Comparison of ENCODE assay signal across 17 cellular contexts in genomic region chr11:129163714-129164164, GRCh38. TPM values are rescaled to one million over a fixed set of nuclear protein-coding genes. Genes with fewer than 3 reads are reported as not detected.
A peak's percentile ranks its signal among the peaks of the same experiment; 100 is the strongest.
DNase-seq lines count a peak whose midpoint lies in the region; ATAC-seq and TF ChIP-seq lines count a peak whose summit lies in the region.
"Had no signal": no experiment of that assay in that cellular context is flagged by ENCODE, and none has a peak within 500 bp of the region (broad histone marks: within the 10 kb centered on the region; RNA-seq: fewer than 3 reads in every experiment).

No MANE protein-coding gene starts in this region.

- H3K36me3 Mint-ChIP-seq in activated CD4-positive, alpha-beta T cell treated with anti-CD3 and anti-CD28 coated beads for 36 hours (ENCODE audit: low read depth), result peaks cover 33% of the 10 kb centered on the region
- peaks cover 52% of the 10 kb centered on the region for H3K36me3 Mint-ChIP-seq in activated naive CD8-positive, alpha-beta T cell treated with anti-CD3 and anti-CD28 coated beads for 36 hours

- intact Hi-C loops in activated CD4-positive, alpha-beta T cell treated with anti-CD3 and anti-CD28 coated beads for 36 hours (cut with DNase I, micrococcal nuclease), result loop anchor here in 1 of 2 experiments (1.0 kb wide), 1 partner anchor 159 kb away; no protein-coding TSS in a partner anchor

- peaks cover 8% of the 10 kb centered on the region for H3F3A ChIP-seq in smooth muscle cell (ENCODE audit: low read depth)

- peaks cover 21% of the 10 kb centered on the region for H3K9me3 Mint-ChIP-seq in activated CD4-positive, alpha-beta T cell treated with anti-CD3 and anti-CD28 coated beads for 36 hours (ENCODE audit: low read depth)
- peaks cover 35% of the 10 kb centered on the region for H3K9me3 Mint-ChIP-seq in activated naive CD8-positive, alpha-beta T cell treated with anti-CD3 and anti-CD28 coated beads for 36 hours

- no peak overlapping the region for H3K4me3 Mint-ChIP-seq in activated CD4-positive, alpha-beta T cell treated with anti-CD3 and anti-CD28 coated beads for 36 hours
- H3K4me3 Mint-ChIP-seq in activated naive CD8-positive, alpha-beta T cell treated with anti-CD3 and anti-CD28 coated beads for 36 hours, result no peak overlapping the region
- H3K4me3 Mint-ChIP-seq: CD4-positive, alpha-beta T cell; HFFc6 had no signal

- H3K4me1 Mint-ChIP-seq in activated CD4-positive, alpha-beta T cell treated with anti-CD3 and anti-CD28 coated beads for 36 hours, result peaks cover 8% of the 10 kb centered on the region
- H3K4me1 Mint-ChIP-seq in activated naive CD8-positive, alpha-beta T cell treated with anti-CD3 and anti-CD28 coated beads for 36 hours, result peaks cover 11% of the 10 kb centered on the region

- TF ChIP-seq CTCF in smooth muscle cell (IDR thresholded peaks at IDR 0.05; ENCODE audit: borderline replicate concordance, insufficient read depth, poor library complexity, severe bottlenecking), result no peak

- no peaks in the 10 kb centered on the region for H3K36me3 ChIP-seq in smooth muscle cell (ENCODE audit: low read depth)

- no peaks in the 10 kb centered on the region for H3K27me3 Mint-ChIP-seq in activated CD4-positive, alpha-beta T cell treated with anti-CD3 and anti-CD28 coated beads for 36 hours
- H3K27me3 Mint-ChIP-seq in activated naive CD8-positive, alpha-beta T cell treated with anti-CD3 and anti-CD28 coated beads for 36 hours, result no peaks in the 10 kb centered on the region
- H3K27me3 Mint-ChIP-seq: CD4-positive, alpha-beta T cell had no signal

- no peaks in the 10 kb centered on the region for H3K27me3 ChIP-seq in smooth muscle cell (ENCODE audit: low read depth)

- peak; percentile 24 for DNase-seq in activated CD4-positive, alpha-beta T cell treated with anti-CD3 and anti-CD28 coated beads for 36 hours
- DNase-seq in activated CD4-positive, alpha-beta T cell treated with anti-CD3 and anti-CD28 coated beads for 4 hours, result no peak
- DNase-seq in NCI-H146 (lab: John Stamatoyannopoulos, UW) (peak; percentile 4), smooth muscle cell (lab: John Stamatoyannopoulos, UW; ENCODE audit: unreplicated experiment) (no peak), AG08395 (ENCODE audit: low spot score) (no peak), KBM-7 (no peak)
- DNase-seq in activated naive CD8-positive, alpha-beta T cell treated with anti-CD3 and anti-CD28 coated beads for 36 hours, result no peak
- no peak for DNase-seq in NK-92 treated with Interleukin-12 subunit alpha and Interleukin-12 subunit beta, amount 100 ng/mL, for 24 hours (lab: John Stamatoyannopoulos, UW)
- DNase-seq: Calu3; CD4-positive, alpha-beta T cell; HFFc6; KG1; MV-4-11; NCI-H187 treated with DMSO at 0.1 percent for 48 hours; NCI-H526 treated with DMSO at 0.1 percent for 48 hours; Right ventricle myocardium superior had no signal

- H3K4me3 ChIP-seq in smooth muscle cell, result no peak overlapping the region

- H4K20me1 ChIP-seq in smooth muscle cell (ENCODE audit: low read depth), result peaks cover 12% of the 10 kb centered on the region

- in situ Hi-C loops in KBM-7 (cut with MboI; ENCODE audit: low pct_unique_long_range_greater_than_20kb, low sequenced_read_pairs), result no loop called here

- H3K4me2 ChIP-seq in smooth muscle cell, result peak overlapping the region; percentile 3

- 42% methylated on average over 3 of the region's 3 CpGs for WGBS in smooth muscle cell (ENCODE audit: low lambda C conversion rate)

- peaks cover 75% of the 10 kb centered on the region for H3K79me2 ChIP-seq in smooth muscle cell (ENCODE audit: low read depth)

- H2AFZ ChIP-seq in smooth muscle cell (ENCODE audit: low read depth), result no peak overlapping the region

- no peak overlapping the region for H3K27ac Mint-ChIP-seq in activated CD4-positive, alpha-beta T cell treated with anti-CD3 and anti-CD28 coated beads for 36 hours
- H3K27ac Mint-ChIP-seq in activated naive CD8-positive, alpha-beta T cell treated with anti-CD3 and anti-CD28 coated beads for 36 hours, result peak overlapping the region; percentile 8
- H3K27ac Mint-ChIP-seq: CD4-positive, alpha-beta T cell; HFFc6 had no signal

- ATAC-seq in activated CD4-positive, alpha-beta T cell treated with anti-CD3 and anti-CD28 coated beads for 36 hours, result peak; percentile 84

- H3K27ac ChIP-seq in smooth muscle cell (ENCODE audit: low read depth), result peak overlapping the region; percentile 25

- H3K9me3 ChIP-seq in smooth muscle cell (replicated peaks; ENCODE audit: low read depth), result no peaks in the 10 kb centered on the region

- H3K4me1 ChIP-seq in smooth muscle cell (ENCODE audit: low read depth), result no peaks in the 10 kb centered on the region

- CTCF ChIA-PET in activated CD4-positive, alpha-beta T cell treated with anti-CD3 and anti-CD28 coated beads for 36 hours (lab: Charles Lee), result no interaction called here

- no peak overlapping the region for H3K9ac ChIP-seq in smooth muscle cell (ENCODE audit: low read depth)

- POLR2A ChIA-PET in activated CD4-positive, alpha-beta T cell treated with anti-CD3 and anti-CD28 coated beads for 36 hours (lab: Charles Lee), result no interaction called here

RNA-seq across cellular contexts. Expression of gene ARHGAP32, which starts 28.4 kb away (rescaled TPM):
- 1 to 10 TPM; 8.1 to 8.9 TPM for total RNA-seq in activated CD4-positive, alpha-beta T cell treated with anti-CD3 and anti-CD28 coated beads for 36 hours
- 1 to 10 TPM; 6.5 to 7.4 TPM for total RNA-seq in activated naive CD8-positive, alpha-beta T cell treated with anti-CD3 and anti-CD28 coated beads for 36 hours
- 17.2 and 17.8 TPM in 2 replicates for total RNA-seq in smooth muscle cell
- polyA plus RNA-seq in smooth muscle cell, result 8.8 and 14.9 TPM in 2 replicates
- total RNA-seq: OCI-LY7 had no signal

Comparison
In these comparisons a context has a peak if more than half of its experiments do, and no peak if none do; other contexts are left out.
1. DNase-seq: peak in activated CD4-positive, alpha-beta T cell treated with anti-CD3 and anti-CD28 coated beads for 36 hours (single experiment) and NCI-H146 (single experiment); none in activated CD4-positive, alpha-beta T cell treated with anti-CD3 and anti-CD28 coated beads for 4 hours (0 of 2), activated naive CD8-positive, alpha-beta T cell treated with anti-CD3 and anti-CD28 coated beads for 36 hours (single experiment), smooth muscle cell (single experiment), AG08395 (single experiment), NK-92 treated with Interleukin-12 subunit alpha and Interleukin-12 subunit beta, amount 100 ng/mL, for 24 hours (single experiment) and KBM-7 (single experiment).